8 cellular contexts compared by ENCODE assay signal in genomic region chr1:193183019-193183643, GRCh38. TPM values are rescaled to one million over a fixed set of nuclear protein-coding genes. Genes with fewer than 3 reads are reported as not detected.
DNase-seq lines count a peak whose midpoint lies in the region; ATAC-seq and TF ChIP-seq lines count a peak whose summit lies in the region.

No MANE protein-coding gene starts in this region.

- intact Hi-C loops in left lung (cut with DNase I): no loop called here
- intact Hi-C loops in vagina (cut with DNase I): no loop called here

- ATAC-seq in GM19468 (IDR thresholded peaks at IDR 0.05; ENCODE audit: extremely low read depth, unreplicated experiment): peak; percentile 27
- ATAC-seq in HG03575 (IDR thresholded peaks at IDR 0.05; ENCODE audit: extremely low read depth, insufficient number of reproducible peaks, low FRiP score, unreplicated experiment): peak; percentile 56
- ATAC-seq in left lung: peak; percentile 81

- H3K27me3 ChIP-seq in left lung (no peaks in the 10 kb centered on the region), vagina (no peaks in the 10 kb centered on the region)

- H3K36me3 ChIP-seq in left lung: no peaks in the 10 kb centered on the region
- H3K36me3 ChIP-seq in vagina: no peaks in the 10 kb centered on the region

- peak; percentile 58 for DNase-seq in DMS 273 treated with DMSO at 0.1 percent for 48 hours (lab: John Stamatoyannopoulos, UW)
- peak; percentile 71 for DNase-seq in NCI-H82 treated with DMSO at 0.1 percent for 48 hours (lab: John Stamatoyannopoulos, UW; ENCODE audit: unreplicated experiment)
- peak; percentile 74 to 82 for DNase-seq in cardiac fibroblast (ENCODE audit: low read depth in 2 of 2)
- no peak for DNase-seq in left lung
- DNase-seq in vagina (ENCODE audit: extremely low spot score in 2 of 2): no peak
- no peak for DNase-seq in activated naive CD4-positive, alpha-beta T cell treated with Interleukin-2 at 50 U/mL for 16 hours

- H3K9me3 ChIP-seq in left lung (no peaks in the 10 kb centered on the region), vagina (no peaks in the 10 kb centered on the region)

- TF ChIP-seq CTCF in cardiac fibroblast (IDR thresholded peaks at IDR 0.05; ENCODE audit: low read depth, low read length): peak; percentile 71
- peak; percentile 68 to 81 for TF ChIP-seq CTCF in left lung (IDR thresholded peaks at IDR 0.05)
- TF ChIP-seq CTCF in vagina (IDR thresholded peaks at IDR 0.05): peak; percentile 52 to 78 (median 56)

- H3K4me3 ChIP-seq in cardiac fibroblast (replicated peaks in 1 of 2; ENCODE audit: low read depth in 2 of 2, low read length in 2 of 2) (no peak overlapping the region), left lung (no peak overlapping the region), vagina (no peak overlapping the region)

- H3K4me1 ChIP-seq in left lung: peaks cover 0 to 48% of the 10 kb centered on the region in 2 donors
- H3K4me1 ChIP-seq in vagina: peaks cover 34% of the 10 kb centered on the region

- no peak for TF ChIP-seq POLR2A in vagina (IDR thresholded peaks at IDR 0.05)

- peak overlapping the region in 1 of 2 donors; percentile 4 for H3K27ac ChIP-seq in left lung
- H3K27ac ChIP-seq in vagina: no peak overlapping the region

RNA-seq across cellular contexts. Expression of gene B3GALT2, which starts 3.3 kb away (rescaled TPM):
- total RNA-seq in left lung (1 to 10 TPM; 1.9 to 5.1 TPM), vagina (0.49 TPM)

Comparison
In these comparisons a context has a peak if more than half of its experiments do, and no peak if none do; other contexts are left out.
1. DNase-seq: peak in DMS 273 treated with DMSO at 0.1 percent for 48 hours (single experiment), NCI-H82 treated with DMSO at 0.1 percent for 48 hours (single experiment) and cardiac fibroblast (2 of 2); none in left lung (0 of 2), vagina (0 of 2) and activated naive CD4-positive, alpha-beta T cell treated with Interleukin-2 at 50 U/mL for 16 hours (single experiment).
2. ATAC-seq: peak in every context shown above with its lines; median percentile 81 in left lung; 56 in HG03575; 27 in GM19468.
3. Peak in every context shown above with its lines, with median percentiles within 50 percentile points of each other: CTCF ChIP-seq.